Comparison of ENCODE assay signal across 29 cellular contexts in the genomic region with DNA sequence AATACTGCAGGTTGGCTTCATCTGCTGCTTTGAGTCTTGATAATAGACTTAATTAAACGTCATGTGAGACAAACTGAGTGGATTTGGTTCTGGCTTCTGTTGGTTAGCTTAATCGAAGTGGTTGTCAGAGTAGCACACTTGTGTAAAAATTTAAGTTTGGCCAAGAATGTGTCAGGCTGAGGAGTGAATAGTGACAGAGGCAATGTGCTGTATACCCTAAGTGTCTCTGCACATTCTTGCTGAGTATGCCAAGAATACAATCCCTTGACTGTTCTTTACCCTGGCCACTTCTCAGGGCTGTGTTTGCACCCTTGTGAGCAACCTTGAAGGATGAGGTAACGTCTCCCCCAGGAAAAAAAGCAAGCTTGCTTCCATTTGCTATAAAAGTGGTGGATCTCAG. TPM values are rescaled to one million over a fixed set of nuclear protein-coding genes. Genes with fewer than 3 reads are reported as not detected.
DNase-seq lines count a peak whose midpoint lies in the region; ATAC-seq, FAIRE-seq and TF ChIP-seq lines count a peak whose summit lies in the region.
"Had no signal": no experiment of that assay in that cellular context is flagged by ENCODE, and none has a peak within 500 bp of the region (broad histone marks: within the 10 kb centered on the region; RNA-seq: fewer than 3 reads in every experiment).

No MANE protein-coding gene starts in this region.

- H3K9me3 ChIP-seq in mammary epithelial cell (replicated peaks; ENCODE audit: insufficient read depth, low read length): no peaks in the 10 kb centered on the region
- no peaks in the 10 kb centered on the region for H3K9me3 ChIP-seq in K562 (replicated peaks; ENCODE audit: control insufficient read depth, insufficient read depth, low read depth, low read length)
- no peaks in the 10 kb centered on the region for H3K9me3 ChIP-seq in stomach smooth muscle (ENCODE audit: control insufficient read depth in 2 of 2, low read length in 2 of 2)
- H3K9me3 ChIP-seq in CD8-positive, alpha-beta T cell (ENCODE audit: low read length): no peaks in the 10 kb centered on the region
- no peaks in the 10 kb centered on the region for H3K9me3 ChIP-seq in PC-9 (ENCODE audit: insufficient read depth, low read depth)
- H3K9me3 ChIP-seq: thoracic aorta had no signal

- intact Hi-C loops in MCF 10A (cut with micrococcal nuclease): no loop called here
- intact Hi-C loops in mammary epithelial cell (cut with micrococcal nuclease): no loop called here
- intact Hi-C loops in K562 (cut with micrococcal nuclease): loop anchor here (10.0 kb wide), 1 partner anchor 530 kb away; no protein-coding TSS in a partner anchor
- intact Hi-C loops in left ventricle myocardium superior (cut with micrococcal nuclease): no loop called here
- intact Hi-C loops in CD8-positive, alpha-beta T cell (cut with DNase I, micrococcal nuclease): loop anchor here in 1 of 2 experiments (10.0 kb wide), 1 partner anchor 1270 kb away; no protein-coding TSS in a partner anchor
- intact Hi-C loops in PC-9 (cut with micrococcal nuclease; ENCODE audit: unreplicated experiment): loop anchor here (10.0 kb wide), 1 partner anchor 1270 kb away; no protein-coding TSS in a partner anchor

- no peak overlapping the region for H3K9ac ChIP-seq in mammary epithelial cell (ENCODE audit: insufficient read depth, low read length)
- H3K9ac ChIP-seq in K562 (ENCODE audit: insufficient read depth in 1 of 2, low read depth in 2 of 2, low read length in 2 of 2): no peak overlapping the region
- peak overlapping the region in 1 of 2 donors; percentile 47 for H3K9ac ChIP-seq in stomach smooth muscle (ENCODE audit: low read length in 2 of 2)

- no peaks in the 10 kb centered on the region for H3K9me1 ChIP-seq in K562 (ENCODE audit: control insufficient read depth, insufficient read depth, low read length)

- no peaks in the 10 kb centered on the region for H4K20me1 ChIP-seq in mammary epithelial cell (ENCODE audit: insufficient read depth, low read length)
- H4K20me1 ChIP-seq in K562 (replicated peaks; ENCODE audit: control insufficient read depth, insufficient read depth, low read length): no peaks in the 10 kb centered on the region
- no peaks in the 10 kb centered on the region for H4K20me1 ChIP-seq in PC-9 (ENCODE audit: insufficient read depth)

- WGBS in mammary epithelial cell (ENCODE audit: low coverage, missing lambda C conversion rate): 87% methylated on average over 3 of the region's 3 CpGs
- WGBS in K562 (ENCODE audit: insufficient coverage, low coverage, missing lambda C conversion rate): 8% methylated on average over 3 of the region's 3 CpGs

- FAIRE-seq in K562 (lab: Jason Lieb, UNC): no peak

- CTCF ChIA-PET in MCF 10A (lab: Yijun Ruan, JAX) (interaction anchor here (0.6 kb wide), 1 partner anchor 125 kb away, joined by 4 read pairs; no protein-coding TSS in a partner anchor), mammary epithelial cell (lab: Charles Lee; ENCODE audit: low non-redundant PET) (no interaction called here), K562 (lab: Yijun Ruan, JAX; ENCODE audit: low intra/inter-chr PET ratio) (no interaction called here), PC-9 (lab: Charles Lee) (no interaction called here)
- CTCF ChIA-PET in CD8-positive, alpha-beta T cell (lab: Charles Lee): interaction anchor here (1.3 kb wide), 1 partner anchor 15 kb away, joined by 3 read pairs; the partner anchor contains the start of gene RPS3A

- in situ Hi-C loops in mammary epithelial cell (cut with MboI; ENCODE audit: low sequenced_read_pairs in 2 of 2) (loop anchor here in 1 of 2 donors (25.0 kb wide), 2 partner anchors 498 to 1273 kb away; no protein-coding TSS in a partner anchor), K562 (cut with MboI) (loop anchor here (10.0 kb wide), 1 partner anchor 500 kb away; no protein-coding TSS in a partner anchor)

- TF ChIP-seq POLR2A in K562 (conservative IDR thresholded peaks at IDR 0.05): 0 out of 2 replicates have a peak, but pooled peaks have one; percentile 48

- peaks cover 13% of the 10 kb centered on the region for H3F3A ChIP-seq in PC-9 (ENCODE audit: insufficient read depth, low read depth)

- no peak for TF ChIP-seq RAD21 in K562 (CRISPR knock-in tag; conservative IDR thresholded peaks at IDR 0.05 in 1 of 2, IDR thresholded peaks at IDR 0.05 in 1 of 2)

- no peaks in the 10 kb centered on the region for H3K9me2 ChIP-seq in PC-9 (ENCODE audit: insufficient read depth)

- dilution Hi-C loops in mammary epithelial cell (cut with HindIII; ENCODE audit: low sequenced_read_pairs): no loop called here

- H3K27me3 ChIP-seq in mammary epithelial cell (ENCODE audit: insufficient read depth, low read length): no peaks in the 10 kb centered on the region
- H3K27me3 ChIP-seq in K562 (ENCODE audit: control insufficient read depth in 2 of 2, insufficient read depth in 2 of 2, low read length in 2 of 2): no peaks in the 10 kb centered on the region
- H3K27me3 ChIP-seq in stomach smooth muscle (ENCODE audit: control insufficient read depth in 1 of 2, insufficient read depth in 2 of 2, low read length in 2 of 2): no peaks in the 10 kb centered on the region
- no peaks in the 10 kb centered on the region for H3K27me3 ChIP-seq in CD8-positive, alpha-beta T cell (ENCODE audit: insufficient read depth, low read length)
- no peaks in the 10 kb centered on the region for H3K27me3 ChIP-seq in PC-9 (ENCODE audit: insufficient read depth, low read depth)

- H3K4me3 Mint-ChIP-seq in MCF 10A (ENCODE audit: unreplicated experiment): no peak overlapping the region
- H3K4me3 Mint-ChIP-seq in CD8-positive, alpha-beta T cell: no peak overlapping the region
- H3K4me3 Mint-ChIP-seq: activated CD4-positive, alpha-beta T cell treated with anti-CD3 and anti-CD28 coated beads for 36 hours; naive thymus-derived CD8-positive, alpha-beta T cell; stimulated activated memory B cell treated with anti-CD40 and anti-IgM and Interleukin-4, amounts not matched to agents 10 μg/mL and 1 μg/mL and 100 μg/mL, for 72 hours; T-helper 17 cell had no signal

- H3K4me3 ChIP-seq in mammary epithelial cell (replicated peaks in 1 of 3; ENCODE audit: insufficient read depth in 1 of 3, low read depth in 2 of 3, low read length in 3 of 3) (no peak overlapping the region), K562 (no peak overlapping the region), stomach smooth muscle (ENCODE audit: low read length in 2 of 2) (no peak overlapping the region), PC-9 (no peak overlapping the region)
- H3K4me3 ChIP-seq in CD8-positive, alpha-beta T cell (ENCODE audit: low read depth, low read length): no peak overlapping the region
- H3K4me3 ChIP-seq: thoracic aorta had no signal

- H3K4me2 ChIP-seq in mammary epithelial cell (ENCODE audit: insufficient read depth, low read depth, low read length) (no peak overlapping the region), K562 (ENCODE audit: insufficient read depth, low read length) (no peak overlapping the region), PC-9 (no peak overlapping the region)

- POLR2A ChIA-PET in MCF 10A (lab: Yijun Ruan, JAX): interaction anchor here (0.6 to 4.2 kb wide), 8 partner anchors 12 to 294 kb away, joined by 3 to 44 read pairs (median 4); partner anchors contain the start of genes FHIP1A, RPS3A and SH3D19
- POLR2A ChIA-PET in K562 (lab: Yijun Ruan, JAX): interaction anchor here (0.6 to 3.7 kb wide), 4 partner anchors 10 to 820 kb away, joined by 3 to 20 read pairs (median 3); no protein-coding TSS in a partner anchor
- POLR2A ChIA-PET in CD8-positive, alpha-beta T cell (lab: Charles Lee): interaction anchor here (0.6 to 1.8 kb wide), 3 partner anchors 14 to 16 kb away, joined by 3 to 5 read pairs (median 3); no protein-coding TSS in a partner anchor
- POLR2A ChIA-PET in PC-9 (lab: Charles Lee; ENCODE audit: unreplicated experiment): interaction anchor here (0.6 to 0.7 kb wide), 2 partner anchors 211 to 1272 kb away, joined by 3 read pairs; no protein-coding TSS in a partner anchor

- BruUV-seq in MCF 10A (replicated peaks; lab: Mats Ljungman, UMichigan): no TSS peak
- BruUV-seq in mammary epithelial cell (replicated peaks; lab: Mats Ljungman, UMichigan): no TSS peak
- BruUV-seq in K562 (replicated peaks; lab: Mats Ljungman, UMichigan): no TSS peak
- no TSS peak for BruUV-seq in PC-9 (replicated peaks; lab: Mats Ljungman, UMichigan)

- H3K36me3 ChIP-seq in mammary epithelial cell (ENCODE audit: insufficient read depth, low read length): peaks cover 2% of the 10 kb centered on the region
- peaks cover 13% of the 10 kb centered on the region; the same call in 1 of the 3 replicates for H3K36me3 ChIP-seq in K562 (ENCODE audit: control insufficient read depth, insufficient read depth, low read length)
- peaks cover 5 to 13% of the 10 kb centered on the region in 2 donors for H3K36me3 ChIP-seq in stomach smooth muscle (ENCODE audit: control insufficient read depth in 2 of 2, insufficient read depth in 2 of 2, low read length in 2 of 2)
- H3K36me3 ChIP-seq in CD8-positive, alpha-beta T cell (ENCODE audit: insufficient read depth, low read length): no peaks in the 10 kb centered on the region
- H3K36me3 ChIP-seq in PC-9 (ENCODE audit: low read depth): no peaks in the 10 kb centered on the region

- H3K27me3 Mint-ChIP-seq in MCF 10A (ENCODE audit: insufficient read depth, unreplicated experiment): no peaks in the 10 kb centered on the region
- H3K27me3 Mint-ChIP-seq in CD8-positive, alpha-beta T cell (ENCODE audit: low read depth): no peaks in the 10 kb centered on the region
- H3K27me3 Mint-ChIP-seq: activated CD4-positive, alpha-beta T cell treated with anti-CD3 and anti-CD28 coated beads for 36 hours; naive thymus-derived CD8-positive, alpha-beta T cell; stimulated activated memory B cell treated with anti-CD40 and anti-IgM and Interleukin-4, amounts not matched to agents 10 μg/mL and 1 μg/mL and 100 μg/mL, for 72 hours; T-helper 17 cell had no signal

- H3K79me2 ChIP-seq in mammary epithelial cell (ENCODE audit: insufficient read depth, low read length) (no peaks in the 10 kb centered on the region), K562 (ENCODE audit: control insufficient read depth, insufficient read depth, low read length) (no peaks in the 10 kb centered on the region), PC-9 (ENCODE audit: low read depth) (no peaks in the 10 kb centered on the region)

- H2AFZ ChIP-seq in mammary epithelial cell (ENCODE audit: low read depth, low read length) (no peak overlapping the region), K562 (ENCODE audit: low read depth, low read length) (no peak overlapping the region), PC-9 (no peak overlapping the region)

- H3K4me1 Mint-ChIP-seq in MCF 10A (ENCODE audit: insufficient read depth, unreplicated experiment): no peaks in the 10 kb centered on the region
- peaks cover 1% of the 10 kb centered on the region for H3K4me1 Mint-ChIP-seq in CD8-positive, alpha-beta T cell (ENCODE audit: low read depth)
- H3K4me1 Mint-ChIP-seq: stimulated activated memory B cell treated with anti-CD40 and anti-IgM and Interleukin-4, amounts not matched to agents 10 μg/mL and 1 μg/mL and 100 μg/mL, for 72 hours; T-helper 17 cell had no signal

- H3K36me3 Mint-ChIP-seq in MCF 10A (ENCODE audit: insufficient read depth, unreplicated experiment): peaks cover 54% of the 10 kb centered on the region
- H3K36me3 Mint-ChIP-seq in CD8-positive, alpha-beta T cell: peaks cover 17% of the 10 kb centered on the region
- H3K36me3 Mint-ChIP-seq: naive thymus-derived CD8-positive, alpha-beta T cell had no signal

- H3K27ac ChIP-seq in mammary epithelial cell (ENCODE audit: insufficient read depth, low read depth, low read length): no peak overlapping the region
- H3K27ac ChIP-seq in K562 (ENCODE audit: extremely low read depth, low read depth, low read length): no peak overlapping the region
- peak overlapping the region; percentile 24 for H3K27ac ChIP-seq in stomach smooth muscle (ENCODE audit: low read length)
- H3K27ac ChIP-seq in CD8-positive, alpha-beta T cell (ENCODE audit: low read depth, low read length): no peak overlapping the region
- H3K27ac ChIP-seq in PC-9: no peak overlapping the region
- H3K27ac ChIP-seq: HL-60, thoracic aorta had no signal

- H3K4me1 ChIP-seq in mammary epithelial cell (ENCODE audit: insufficient read depth, low read length): no peaks in the 10 kb centered on the region
- H3K4me1 ChIP-seq in K562 (replicated peaks in 1 of 2; ENCODE audit: control insufficient read depth in 2 of 2, insufficient read depth in 2 of 2, low read length in 2 of 2): no peaks in the 10 kb centered on the region
- H3K4me1 ChIP-seq in stomach smooth muscle (ENCODE audit: control insufficient read depth, insufficient read depth, low read length): no peaks in the 10 kb centered on the region
- H3K4me1 ChIP-seq in CD8-positive, alpha-beta T cell (ENCODE audit: insufficient read depth, low read length): no peaks in the 10 kb centered on the region
- H3K4me1 ChIP-seq in PC-9 (replicated peaks; ENCODE audit: insufficient read depth): no peaks in the 10 kb centered on the region

- H3K27ac Mint-ChIP-seq in MCF 10A (ENCODE audit: low read depth, unreplicated experiment): peak overlapping the region; percentile 43
- no peak overlapping the region for H3K27ac Mint-ChIP-seq in CD8-positive, alpha-beta T cell
- H3K27ac Mint-ChIP-seq: activated CD4-positive, alpha-beta T cell treated with anti-CD3 and anti-CD28 coated beads for 36 hours; stimulated activated memory B cell treated with anti-CD40 and anti-IgM and Interleukin-4, amounts not matched to agents 10 μg/mL and 1 μg/mL and 100 μg/mL, for 72 hours; T-helper 17 cell had no signal

- no peak for TF ChIP-seq CTCF in MCF 10A (IDR thresholded peaks at IDR 0.05; ENCODE audit: unreplicated experiment)
- TF ChIP-seq CTCF in mammary epithelial cell (conservative IDR thresholded peaks at IDR 0.05 in 1 of 2, IDR thresholded peaks at IDR 0.05 in 1 of 2; ENCODE audit: extremely low read depth in 1 of 2, insufficient read depth in 1 of 2, low read depth in 1 of 2, low read length in 2 of 2): no peak
- TF ChIP-seq CTCF in K562 (IDR thresholded peaks at IDR 0.05 in 2 of 3, conservative IDR thresholded peaks at IDR 0.05 in 1 of 3; ENCODE audit: insufficient read depth in 2 of 3, low read depth in 1 of 3, low read length in 3 of 3): no peak
- TF ChIP-seq CTCF in CD8-positive, alpha-beta T cell (IDR thresholded peaks at IDR 0.05): no peak
- TF ChIP-seq CTCF in PC-9 (conservative IDR thresholded peaks at IDR 0.05): no peak

- DNase-seq in MCF 10A (ENCODE audit: unreplicated experiment) (no peak), mammary epithelial cell (no peak), K562 (ENCODE audit: extremely low read depth in 1 of 4, low spot score in 3 of 4) (no peak), left ventricle myocardium superior (no peak), PC-9 (no peak)
- DNase-seq in CD8-positive, alpha-beta T cell: no peak
- DNase-seq: activated CD4-positive, alpha-beta T cell treated with anti-CD3 and anti-CD28 coated beads for 36 hours; activated CD8-positive, alpha-beta memory T cell treated with anti-CD3 and anti-CD28 coated beads for 24 hours; activated naive CD4-positive, alpha-beta T cell treated with anti-CD3 and anti-CD28 coated beads, Interleukin-2, amount 50 U/mL, for 16 hours; amygdala; C1 segment of cervical spinal cord; Calu3; cerebellar nuclear complex; DND-41; head of caudate nucleus; midbrain; naive thymus-derived CD8-positive, alpha-beta T cell; NCI-H1105; NCI-H1930; NCI-H345; SIG-M5; stimulated activated CD4-positive, alpha-beta T cell treated with anti-CD3 and anti-CD28 coated beads, Interleukin-2, amount 100 ng/mL, for 48 hours; T-helper 17 cell had no signal

- no peak for TF ChIP-seq EP300 in K562 (IDR thresholded peaks at IDR 0.05; ENCODE audit: low read length)

- H3K9me3 Mint-ChIP-seq in MCF 10A (ENCODE audit: unreplicated experiment): no peaks in the 10 kb centered on the region
- no peaks in the 10 kb centered on the region for H3K9me3 Mint-ChIP-seq in CD8-positive, alpha-beta T cell
- H3K9me3 Mint-ChIP-seq: naive thymus-derived CD8-positive, alpha-beta T cell; stimulated activated memory B cell treated with anti-CD40 and anti-IgM and Interleukin-4, amounts not matched to agents 10 μg/mL and 1 μg/mL and 100 μg/mL, for 72 hours had no signal

- ATAC-seq in K562: no peak; the same call in 1 of the 3 replicates
- ATAC-seq in left ventricle myocardium superior: peak; percentile 78
- ATAC-seq in CD8-positive, alpha-beta T cell: no peak
- no peak for ATAC-seq in GM18867 (IDR thresholded peaks at IDR 0.05; ENCODE audit: unreplicated experiment)
- ATAC-seq: naive thymus-derived CD8-positive, alpha-beta T cell; PC-3; stimulated activated memory B cell treated with anti-CD40 and anti-IgM and Interleukin-4, amounts not matched to agents 10 μg/mL and 1 μg/mL and 100 μg/mL, for 72 hours; T-helper 17 cell had no signal

RNA-seq across cellular contexts. Expression of gene RPS3A, which starts 14.9 kb away (rescaled TPM):
- total RNA-seq in MCF 10A (2022) (2,661 and 2,955 TPM in 2 replicates), mammary epithelial cell (1,000 to 10,000 TPM; 1,437 to 1,463 TPM), K562 (2014; rRNA removed) (1,793 and 2,102 TPM in 2 replicates), K562 (2014; rRNA removed; fragmentation: Illumina TruSeq; extraction: Trizol) (3,891 and 4,298 TPM in 2 replicates), K562 (2015; rRNA removed; fragmentation: Illumina TruSeq; extraction: Trizol) (2,923 and 3,036 TPM in 2 replicates), K562 (2021) (2,407 and 2,649 TPM in 2 replicates), left ventricle myocardium superior (940 TPM), PC-9 (2021) (1,663 and 2,345 TPM in 2 replicates)
- polyA plus RNA-seq in mammary epithelial cell (1,779 TPM), K562 (2011; rRNA removed) (4,895 and 5,488 TPM in 2 replicates), K562 (2014; fragmentation: Illumina TruSeq; extraction: Trizol) (2,678 and 2,756 TPM in 2 replicates), K562 (2014; fragmentation: Nextera tagmentation; extraction: Ambion mirVana) (1,000 to 10,000 TPM; 3,558 to 3,768 TPM), K562 (2014; rRNA removed) (2,761 and 3,554 TPM in 2 replicates)
- 497 TPM for polyA minus RNA-seq in mammary epithelial cell
- 296 and 420 TPM in 2 replicates for total RNA-seq in K562 (2011; cell fraction: chromatin; rRNA removed; ENCODE audit: low replicate concordance)
- total RNA-seq in K562 (2011; cell fraction: nucleolus; rRNA removed): 433 and 451 TPM in 2 replicates
- 773 and 1,562 TPM in 2 replicates for total RNA-seq in K562 (2011; cell fraction: nucleoplasm; rRNA removed)
- 887 and 2,354 TPM in 2 replicates for polyA plus RNA-seq in K562 (2011; cell fraction: cytosol; rRNA removed)
- 570 and 1,423 TPM in 2 replicates for polyA plus RNA-seq in K562 (2011; cell fraction: nucleus; rRNA removed)
- polyA plus RNA-seq in K562 (2012): 2,139 and 3,584 TPM in 2 replicates
- 1,733 and 2,092 TPM in 2 replicates for polyA minus RNA-seq in K562 (2011; rRNA and poly(A)+ RNA removed)
- 660 and 683 TPM in 2 replicates for polyA minus RNA-seq in K562 (2011; cell fraction: cytosol; rRNA and poly(A)+ RNA removed)
- polyA minus RNA-seq in K562 (2011; cell fraction: nucleus; rRNA and poly(A)+ RNA removed): 140 and 302 TPM in 2 replicates
- 1,000 to 10,000 TPM; 3,746 to 3,978 TPM for total RNA-seq in CD8-positive, alpha-beta T cell

Comparison
In these comparisons a context has a peak if more than half of its experiments do, and no peak if none do; other contexts are left out.
1. CTCF ChIA-PET loops: an anchor here in MCF 10A (0.6 kb wide) and CD8-positive, alpha-beta T cell (1.3 kb wide); none called in mammary epithelial cell, K562 and PC-9.
2. intact Hi-C loops: an anchor here in K562 (10.0 kb wide) and PC-9 (10.0 kb wide); none called in MCF 10A, mammary epithelial cell and left ventricle myocardium superior.